ENCODE assay signal across 11 cellular contexts in the genomic region with DNA sequence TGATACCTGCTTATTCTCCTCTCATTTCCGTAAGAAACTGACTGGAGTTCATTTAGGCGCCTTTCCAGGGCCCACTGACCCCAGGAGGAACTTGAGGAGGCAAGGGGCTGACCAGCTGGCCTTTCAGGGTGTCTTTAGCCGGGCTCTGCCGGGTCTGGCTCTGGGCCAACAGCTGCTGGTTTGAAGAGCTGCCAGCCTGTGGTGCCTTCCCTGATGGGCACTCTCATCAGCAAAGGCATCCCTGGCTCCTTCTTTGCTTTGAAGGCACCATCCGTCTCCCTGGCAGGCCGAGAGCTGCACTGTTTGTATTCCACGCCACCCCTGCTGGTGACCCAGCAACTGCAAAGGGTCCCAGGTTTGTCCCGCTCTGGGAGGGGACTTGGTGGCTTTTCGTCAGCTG. TPM values are rescaled to one million over a fixed set of nuclear protein-coding genes. Genes with fewer than 3 reads are reported as not detected.
A peak's percentile ranks its signal among the peaks of the same experiment; 100 is the strongest.
DNase-seq lines count a peak whose midpoint lies in the region; ATAC-seq and TF ChIP-seq lines count a peak whose summit lies in the region.
"Had no signal": no experiment of that assay in that cellular context is flagged by ENCODE, and none has a peak within 500 bp of the region (broad histone marks: within the 10 kb centered on the region; RNA-seq: fewer than 3 reads in every experiment).

No MANE protein-coding gene starts in this region.

- DNase-seq in Right ventricle myocardium superior (peak; percentile 78), right atrium auricular region (ENCODE audit: low spot score) (no peak), NCI-H510A treated with DMSO at 0.1 percent for 48 hours (lab: John Stamatoyannopoulos, UW) (peak; percentile 80), right cardiac atrium (peak; percentile 40 to 76 (median 74)), upper lobe of right lung (peak; percentile 68), SKM-1 (lab: John Stamatoyannopoulos, UW; ENCODE audit: unreplicated experiment) (no peak), PC-3 (no peak)
- DNase-seq: activated B cell treated with CpG ODN at 0.5 μM for 24 hours; activated T-cell treated with anti-CD3 and anti-CD28 coated beads, Interleukin-2, amount 50 U/mL, for 72 hours; stimulated activated CD4-positive, alpha-beta T cell treated with anti-CD3 and anti-CD28 coated beads, Interleukin-4, amount 100 ng/mL, for 1 hour had no signal

- H3K9me3 Mint-ChIP-seq in activated T-helper 17 cell treated with anti-CD3 and anti-CD28 coated beads, Interleukin-2, amount 50 U/mL, for 72 hours = no peaks in the 10 kb centered on the region
- H3K9me3 Mint-ChIP-seq: activated B cell treated with CpG ODN at 0.5 μM for 24 hours had no signal

- peaks cover 7% of the 10 kb centered on the region for H3K4me1 Mint-ChIP-seq in activated T-helper 17 cell treated with anti-CD3 and anti-CD28 coated beads, Interleukin-2, amount 50 U/mL, for 72 hours

- POLR2A ChIA-PET in PC-3 (lab: Charles Lee; ENCODE audit: unreplicated experiment) = no interaction called here

- H3K79me2 ChIP-seq in PC-3 (ENCODE audit: low read length) = no peaks in the 10 kb centered on the region

- H3K27ac ChIP-seq in right atrium auricular region (no peak overlapping the region), right cardiac atrium (ENCODE audit: low read length) (no peak overlapping the region), upper lobe of right lung (no peak overlapping the region), PC-3 (ENCODE audit: low read length) (no peak overlapping the region)

- H3K27ac Mint-ChIP-seq in activated T-helper 17 cell treated with anti-CD3 and anti-CD28 coated beads, Interleukin-2, amount 50 U/mL, for 72 hours = no peak overlapping the region
- H3K27ac Mint-ChIP-seq: activated B cell treated with CpG ODN at 0.5 μM for 24 hours; activated T-cell treated with anti-CD3 and anti-CD28 coated beads, Interleukin-2, amount 50 U/mL, for 72 hours had no signal

- H3K9ac ChIP-seq in PC-3 (ENCODE audit: low read length) = no peak overlapping the region

- H3K9me3 ChIP-seq in right atrium auricular region (no peaks in the 10 kb centered on the region), right cardiac atrium (ENCODE audit: control insufficient read depth, low read length) (no peaks in the 10 kb centered on the region), upper lobe of right lung (no peaks in the 10 kb centered on the region), PC-3 (ENCODE audit: low read length) (no peaks in the 10 kb centered on the region)

- CTCF ChIA-PET in PC-3 (lab: Charles Lee) = no interaction called here

- H3K4me1 ChIP-seq in right atrium auricular region (no peaks in the 10 kb centered on the region), right cardiac atrium (ENCODE audit: control insufficient read depth, insufficient read depth, low read length) (no peaks in the 10 kb centered on the region), upper lobe of right lung (no peaks in the 10 kb centered on the region), PC-3 (ENCODE audit: insufficient read depth, low read length) (peaks cover 6% of the 10 kb centered on the region)

- H2AFZ ChIP-seq in PC-3 (ENCODE audit: low read length) = no peak overlapping the region

- no peak overlapping the region for H3K4me3 ChIP-seq in right atrium auricular region
- no peak overlapping the region for H3K4me3 ChIP-seq in right cardiac atrium (ENCODE audit: low read length)
- peak overlapping the region; percentile 25 for H3K4me3 ChIP-seq in upper lobe of right lung
- no peak overlapping the region for H3K4me3 ChIP-seq in PC-3 (ENCODE audit: low read length)

- H3F3A ChIP-seq in PC-3 (ENCODE audit: low read length, unreplicated experiment) = no peaks in the 10 kb centered on the region

- H3K36me3 ChIP-seq in right atrium auricular region = no peaks in the 10 kb centered on the region
- H3K36me3 ChIP-seq in upper lobe of right lung = no peaks in the 10 kb centered on the region
- no peaks in the 10 kb centered on the region for H3K36me3 ChIP-seq in PC-3 (ENCODE audit: low read depth, low read length)

- intact Hi-C loops in Right ventricle myocardium superior (cut with DNase I) = no loop called here
- intact Hi-C loops in right cardiac atrium (cut with DNase I) = no loop called here
- intact Hi-C loops in upper lobe of right lung (cut with DNase I) = no loop called here
- intact Hi-C loops in PC-3 (cut with micrococcal nuclease) = no loop called here

- no TSS peak for BruUV-seq in PC-3 (replicated peaks; lab: Mats Ljungman, UMichigan)

- H3K36me3 Mint-ChIP-seq in activated T-helper 17 cell treated with anti-CD3 and anti-CD28 coated beads, Interleukin-2, amount 50 U/mL, for 72 hours (ENCODE audit: low read depth) = no peaks in the 10 kb centered on the region

- 67% methylated on average over 9 of the region's 9 CpGs for WGBS in right cardiac atrium

- no peak for TF ChIP-seq CTCF in right atrium auricular region (IDR thresholded peaks at IDR 0.05)
- no peak for TF ChIP-seq CTCF in upper lobe of right lung (IDR thresholded peaks at IDR 0.05)
- no peak for TF ChIP-seq CTCF in PC-3 (conservative IDR thresholded peaks at IDR 0.05; ENCODE audit: low read depth, low read length)

- peak; percentile 59 for ATAC-seq in Right ventricle myocardium superior (ENCODE audit: poor library complexity)
- peak; percentile 40 to 43 for ATAC-seq in right cardiac atrium
- no peak for ATAC-seq in upper lobe of right lung
- ATAC-seq in PC-3 = no peak
- ATAC-seq in activated T-helper 17 cell treated with anti-CD3 and anti-CD28 coated beads, Interleukin-2, amount 50 U/mL, for 72 hours (replicated peaks) = no peak
- ATAC-seq: activated T-cell treated with anti-CD3 and anti-CD28 coated beads, Interleukin-2, amount 50 U/mL, for 72 hours had no signal

- no peaks in the 10 kb centered on the region for H3K9me2 ChIP-seq in PC-3 (replicated peaks; ENCODE audit: low read length)

- H3K27me3 Mint-ChIP-seq in activated T-helper 17 cell treated with anti-CD3 and anti-CD28 coated beads, Interleukin-2, amount 50 U/mL, for 72 hours = peaks cover 19% of the 10 kb centered on the region

- H3K27me3 ChIP-seq in right atrium auricular region (no peaks in the 10 kb centered on the region), right cardiac atrium (ENCODE audit: control insufficient read depth, insufficient read depth) (no peaks in the 10 kb centered on the region), upper lobe of right lung (no peaks in the 10 kb centered on the region), PC-3 (ENCODE audit: low read length) (no peaks in the 10 kb centered on the region)

- no peak overlapping the region for H3K4me3 Mint-ChIP-seq in activated T-helper 17 cell treated with anti-CD3 and anti-CD28 coated beads, Interleukin-2, amount 50 U/mL, for 72 hours
- H3K4me3 Mint-ChIP-seq: activated B cell treated with CpG ODN at 0.5 μM for 24 hours; activated T-cell treated with anti-CD3 and anti-CD28 coated beads, Interleukin-2, amount 50 U/mL, for 72 hours had no signal

- no peak overlapping the region for H3K4me2 ChIP-seq in PC-3 (ENCODE audit: low read length)

- no peaks in the 10 kb centered on the region for H4K20me1 ChIP-seq in PC-3 (ENCODE audit: low read length)

RNA-seq across cellular contexts. Expression of a gene that starts 42.0 kb away (rescaled TPM):
- total RNA-seq in Right ventricle myocardium superior (1.5 TPM), right atrium auricular region (under 1 TPM; 0.39 to 0.67 TPM), right cardiac atrium (1 to 10 TPM; 1.3 to 3.6 (median 1.6) TPM), upper lobe of right lung (4.6 TPM), PC-3 (2014; rRNA removed) (0.11 TPM in 1 of 2 replicates, not detected in the other)
- 1.4 TPM for polyA plus RNA-seq in right cardiac atrium
- total RNA-seq in activated T-helper 17 cell treated with anti-CD3 and anti-CD28 coated beads, Interleukin-2, amount 50 U/mL, for 72 hours = under 1 TPM; 0.05 to 0.39 TPM
- total RNA-seq: activated B cell treated with CpG ODN at 0.5 μM for 24 hours had no signal

Comparison
In these comparisons a context has a peak if more than half of its experiments do, and no peak if none do; other contexts are left out.
1. DNase-seq: peak in Right ventricle myocardium superior (single experiment), NCI-H510A treated with DMSO at 0.1 percent for 48 hours (single experiment), right cardiac atrium (3 of 3) and upper lobe of right lung (single experiment); none in right atrium auricular region (single experiment), SKM-1 (single experiment) and PC-3 (single experiment).
2. ATAC-seq: peak in Right ventricle myocardium superior (single experiment) and right cardiac atrium (2 of 2); none in upper lobe of right lung (single experiment), PC-3 (single experiment) and activated T-helper 17 cell treated with anti-CD3 and anti-CD28 coated beads, Interleukin-2, amount 50 U/mL, for 72 hours (single experiment).